Comparison of ENCODE assay signal across 12 cellular contexts in genomic region chr1:65339866-65340483, GRCh38. TPM values are rescaled to one million over a fixed set of nuclear protein-coding genes. Genes with fewer than 3 reads are reported as not detected.
A peak's percentile ranks its signal among the peaks of the same experiment; 100 is the strongest.
DNase-seq lines count a peak whose midpoint lies in the region; ATAC-seq, FAIRE-seq and TF ChIP-seq lines count a peak whose summit lies in the region.
"Had no signal": no experiment of that assay in that cellular context is flagged by ENCODE, and none has a peak within 500 bp of the region (broad histone marks: within the 10 kb centered on the region; RNA-seq: fewer than 3 reads in every experiment).

No MANE protein-coding gene starts in this region.

- H3K9me3 Mint-ChIP-seq in endothelial cell (ENCODE audit: unreplicated experiment) (no peaks in the 10 kb centered on the region), GM23338 (no peaks in the 10 kb centered on the region)

- H3K27me3 ChIP-seq in HepG2 (ENCODE audit: control insufficient read depth in 1 of 2, insufficient read depth in 2 of 2, low read length in 2 of 2) (no peaks in the 10 kb centered on the region), right lobe of liver (no peaks in the 10 kb centered on the region), fibroblast of lung (ENCODE audit: control insufficient read depth, insufficient read depth, low read length) (no peaks in the 10 kb centered on the region), GM23338 (ENCODE audit: insufficient read depth) (no peaks in the 10 kb centered on the region)
- H3K27me3 ChIP-seq: gastroesophageal sphincter had no signal

- BruUV-seq in HepG2 (replicated peaks; lab: Mats Ljungman, UMichigan) = no TSS peak

- H3K27ac Mint-ChIP-seq in endothelial cell (ENCODE audit: unreplicated experiment) (no peak overlapping the region), GM23338 (no peak overlapping the region)

- H3K4me3 Mint-ChIP-seq in endothelial cell (ENCODE audit: unreplicated experiment) (no peak overlapping the region), GM23338 (no peak overlapping the region)

- no peak for TF ChIP-seq EP300 in HepG2 (IDR thresholded peaks at IDR 0.05; ENCODE audit: low read depth in 2 of 2, low read length in 2 of 2)
- no peak for TF ChIP-seq EP300 in HepG2 (CRISPR knock-in tag; IDR thresholded peaks at IDR 0.05; ENCODE audit: borderline replicate concordance)

- H4K20me1 ChIP-seq in HepG2 (ENCODE audit: insufficient read depth, low read length) = no peaks in the 10 kb centered on the region
- H4K20me1 ChIP-seq in fibroblast of lung (ENCODE audit: control insufficient read depth, extremely low read depth, insufficient read depth, low read length) = no peaks in the 10 kb centered on the region
- H4K20me1 ChIP-seq in GM23338 (replicated peaks; ENCODE audit: insufficient read depth) = no peaks in the 10 kb centered on the region

- H3K36me3 Mint-ChIP-seq in endothelial cell (ENCODE audit: low read depth, unreplicated experiment) = no peaks in the 10 kb centered on the region
- H3K36me3 Mint-ChIP-seq in GM23338 (ENCODE audit: low read depth) = no peaks in the 10 kb centered on the region

- no peak for TF ChIP-seq RAD21 in HepG2 (CRISPR knock-in tag; IDR thresholded peaks at IDR 0.05)

- no peak overlapping the region for H3K9ac ChIP-seq in HepG2 (ENCODE audit: insufficient read depth, low read depth, low read length)
- no peak overlapping the region for H3K9ac ChIP-seq in fibroblast of lung (ENCODE audit: insufficient read depth, low read length)

- no peaks in the 10 kb centered on the region for H3F3A ChIP-seq in GM23338 (replicated peaks; ENCODE audit: low read depth)

- H3K27ac ChIP-seq in HepG2 (ENCODE audit: extremely low read length, insufficient read depth, low read length) (no peak overlapping the region), right lobe of liver (no peak overlapping the region), fibroblast of lung (ENCODE audit: insufficient read depth, low read length) (no peak overlapping the region), GM23338 (ENCODE audit: low read depth) (no peak overlapping the region)
- H3K27ac ChIP-seq: gastroesophageal sphincter had no signal

- no peaks in the 10 kb centered on the region for H3K4me1 Mint-ChIP-seq in endothelial cell (ENCODE audit: unreplicated experiment)
- no peaks in the 10 kb centered on the region; the same call in 2 of the 3 replicates for H3K4me1 Mint-ChIP-seq in GM23338

- WGBS in HepG2 (ENCODE audit: low lambda C conversion rate) = 33% methylated on average over 3 of the region's 3 CpGs
- WGBS in right lobe of liver (ENCODE audit: insufficient coverage, low coverage, low lambda C conversion rate, missing lambda C conversion rate) = no CpG with 5 or more reads among the region's 3 CpGs

- H3K9me3 ChIP-seq in HepG2 (ENCODE audit: low read length) (no peaks in the 10 kb centered on the region), right lobe of liver (no peaks in the 10 kb centered on the region), fibroblast of lung (ENCODE audit: control insufficient read depth, insufficient read depth, low read depth, low read length) (no peaks in the 10 kb centered on the region)
- H3K9me3 ChIP-seq: gastroesophageal sphincter had no signal

- no peak for TF ChIP-seq POLR2A in HepG2 (IDR thresholded peaks at IDR 0.05; ENCODE audit: insufficient read depth in 1 of 2, low read depth in 2 of 2, low read length in 2 of 2)
- no peak for TF ChIP-seq POLR2A in right lobe of liver (IDR thresholded peaks at IDR 0.05)

- no peaks in the 10 kb centered on the region for H3K79me2 ChIP-seq in HepG2 (ENCODE audit: insufficient read depth, low read length)
- no peaks in the 10 kb centered on the region for H3K79me2 ChIP-seq in fibroblast of lung (ENCODE audit: control insufficient read depth, insufficient read depth, low read length)
- H3K79me2 ChIP-seq in GM23338 (replicated peaks; ENCODE audit: insufficient read depth) = no peaks in the 10 kb centered on the region

- H3K4me2 ChIP-seq in HepG2 (ENCODE audit: low read depth, low read length) (no peak overlapping the region), fibroblast of lung (ENCODE audit: extremely low read depth, insufficient read depth, low read length) (no peak overlapping the region), GM23338 (no peak overlapping the region)

- intact Hi-C loops in HepG2 (cut with micrococcal nuclease; ENCODE audit: unreplicated experiment) = no loop called here
- intact Hi-C loops in right lobe of liver (cut with DNase I) = no loop called here

- TF ChIP-seq CTCF in HepG2 (CRISPR knock-in tag; IDR thresholded peaks at IDR 0.05) (no peak), right lobe of liver (IDR thresholded peaks at IDR 0.05) (no peak), fibroblast of lung (conservative IDR thresholded peaks at IDR 0.05 in 1 of 2, IDR thresholded peaks at IDR 0.05 in 1 of 2; ENCODE audit: low read depth in 1 of 2, low read length in 2 of 2) (no peak), endothelial cell (IDR thresholded peaks at IDR 0.05; ENCODE audit: unreplicated experiment) (no peak), GM23338 (conservative IDR thresholded peaks at IDR 0.05; ENCODE audit: low read depth in 2 of 2) (no peak)

- DNase-seq in HepG2 (ENCODE audit: low spot score) (peak; percentile 52), right lobe of liver (no peak), SW480 (ENCODE audit: low spot score) (peak; percentile 29), fibroblast of lung (ENCODE audit: low read depth in 2 of 2) (peak; percentile 4 to 20), endothelial cell (ENCODE audit: low spot score) (no peak), NCI-H2171 treated with DMSO at 0.1 percent for 48 hours (lab: John Stamatoyannopoulos, UW) (no peak), GM23338 (ENCODE audit: low spot score) (no peak)
- DNase-seq: activated T-cell treated with anti-CD3 and anti-CD28 coated beads for 4 hours, KG1, NCI-H1694 had no signal

- FAIRE-seq in HepG2 (lab: Jason Lieb, UNC) = no peak

- in situ Hi-C loops in HepG2 (cut with HindIII; ENCODE audit: extremely low pct_ligation_motif_present, low pct_unique_long_range_greater_than_20kb) = no loop called here

- H2AFZ ChIP-seq in HepG2 (ENCODE audit: low read length) (no peak overlapping the region), fibroblast of lung (ENCODE audit: low read length) (no peak overlapping the region), GM23338 (no peak overlapping the region)

- H3K4me1 ChIP-seq in HepG2 (ENCODE audit: insufficient read depth, low read length) = peaks cover 12% of the 10 kb centered on the region
- no peaks in the 10 kb centered on the region for H3K4me1 ChIP-seq in right lobe of liver
- H3K4me1 ChIP-seq in fibroblast of lung (ENCODE audit: control insufficient read depth, extremely low read depth, insufficient read depth, low read length) = no peaks in the 10 kb centered on the region
- H3K4me1 ChIP-seq in GM23338 (ENCODE audit: insufficient read depth) = no peaks in the 10 kb centered on the region
- H3K4me1 ChIP-seq: gastroesophageal sphincter had no signal

- no peaks in the 10 kb centered on the region for H3K9me2 ChIP-seq in GM23338 (ENCODE audit: insufficient read depth)

- H3K4me3 ChIP-seq in HepG2 (replicated peaks in 1 of 3; ENCODE audit: insufficient read depth in 1 of 3, low read depth in 2 of 3, low read length in 3 of 3) (no peak overlapping the region), right lobe of liver (no peak overlapping the region), fibroblast of lung (replicated peaks in 1 of 4; ENCODE audit: control extremely low read depth in 1 of 4, insufficient read depth in 1 of 4, low read depth in 3 of 4, low read length in 4 of 4) (no peak overlapping the region), GM23338 (no peak overlapping the region)
- H3K4me3 ChIP-seq: gastroesophageal sphincter had no signal

- H3K27me3 Mint-ChIP-seq in endothelial cell (ENCODE audit: unreplicated experiment) = no peaks in the 10 kb centered on the region
- H3K27me3 Mint-ChIP-seq in GM23338 (ENCODE audit: insufficient read depth, low read depth, poor library complexity) = no peaks in the 10 kb centered on the region

- H3K36me3 ChIP-seq in HepG2 (replicated peaks in 1 of 2; ENCODE audit: control insufficient read depth in 1 of 2, insufficient read depth in 2 of 2, low read length in 2 of 2) (no peaks in the 10 kb centered on the region), right lobe of liver (no peaks in the 10 kb centered on the region), fibroblast of lung (ENCODE audit: control insufficient read depth, insufficient read depth, low read length) (no peaks in the 10 kb centered on the region), GM23338 (ENCODE audit: insufficient read depth) (no peaks in the 10 kb centered on the region)
- H3K36me3 ChIP-seq: gastroesophageal sphincter had no signal

- POLR2A ChIA-PET in HepG2 (lab: Yijun Ruan, JAX) = interaction anchor here (1.2 kb wide), 1 partner anchor 79 kb away, joined by 3 read pairs; no protein-coding TSS in a partner anchor

- CTCF ChIA-PET in HepG2 (lab: Yijun Ruan, JAX; ENCODE audit: low intra/inter-chr PET ratio, low total read pairs) = no interaction called here

- ATAC-seq in HepG2 (peak; percentile 49), right lobe of liver (no peak), HG03135 (IDR thresholded peaks at IDR 0.05; ENCODE audit: unreplicated experiment) (no peak), GM23338 (no peak)
- ATAC-seq: gastroesophageal sphincter had no signal

RNA-seq across cellular contexts. Expression of gene DNAJC6, which starts 30.6 kb away (rescaled TPM):
- 0.80 and 1.0 TPM in 2 replicates for total RNA-seq in HepG2 (2016; rRNA removed; fragmentation: Illumina TruSeq; extraction: Trizol)
- total RNA-seq in HepG2 (2016; cell fraction: cytosol; rRNA removed; fragmentation: Illumina TruSeq; extraction: Trizol; ENCODE audit: low read depth) = 4.0 and 4.8 TPM in 2 replicates
- 0.85 and 1.1 TPM in 2 replicates for total RNA-seq in HepG2 (2016; cell fraction: insoluble cytoplasmic fraction; rRNA removed; fragmentation: Illumina TruSeq; extraction: Trizol)
- total RNA-seq in HepG2 (2016; cell fraction: membrane; rRNA removed; fragmentation: Illumina TruSeq; extraction: Trizol) = 0.76 and 0.93 TPM in 2 replicates
- 1.1 and 2.3 TPM in 2 replicates for total RNA-seq in HepG2 (2016; cell fraction: nucleus; rRNA removed; fragmentation: Illumina TruSeq; extraction: Trizol)
- polyA plus RNA-seq in HepG2 (2011; rRNA removed) = 1.6 and 1.7 TPM in 2 replicates
- 0.83 and 1.2 TPM in 2 replicates for polyA plus RNA-seq in HepG2 (2011; cell fraction: cytosol; rRNA removed)
- polyA plus RNA-seq in HepG2 (2011; cell fraction: nucleus; rRNA removed) = 1.6 TPM in 2 replicates
- 1.7 and 1.9 TPM in 2 replicates for polyA plus RNA-seq in HepG2 (2012)
- 0.08 and 0.09 TPM in 2 replicates for polyA plus RNA-seq in HepG2 (2016; cell fraction: cytosol; fragmentation: Illumina TruSeq; extraction: Trizol; ENCODE audit: low read depth)
- polyA plus RNA-seq in HepG2 (2016; cell fraction: insoluble cytoplasmic fraction; fragmentation: Illumina TruSeq; extraction: Trizol; ENCODE audit: low read depth) = 0.67 and 0.83 TPM in 2 replicates
- polyA plus RNA-seq in HepG2 (2016; cell fraction: membrane; fragmentation: Illumina TruSeq; extraction: Trizol; ENCODE audit: low read depth) = 0.14 and 0.23 TPM in 2 replicates
- polyA plus RNA-seq in HepG2 (2016; cell fraction: nucleus; fragmentation: Illumina TruSeq; extraction: Trizol; ENCODE audit: insufficient read depth, low read depth) = 0.53 and 0.74 TPM in 2 replicates
- polyA minus RNA-seq in HepG2 (2011; rRNA and poly(A)+ RNA removed; ENCODE audit: low replicate concordance) = 3.0 and 12.8 TPM in 2 replicates
- polyA minus RNA-seq in HepG2 (2011; cell fraction: cytosol; rRNA and poly(A)+ RNA removed) = 1.3 and 3.2 TPM in 2 replicates
- 4.9 and 6.8 TPM in 2 replicates for polyA minus RNA-seq in HepG2 (2011; cell fraction: nucleus; rRNA and poly(A)+ RNA removed)
- total RNA-seq in right lobe of liver = 1 to 10 TPM in 3 of 6 experiments, under 1 TPM in 3; 0.46 to 2.9 (median 1.2) TPM
- total RNA-seq in fibroblast of lung = under 0.01 and 0.33 TPM in 2 replicates
- 0.14 and 0.98 TPM in 2 replicates for polyA plus RNA-seq in fibroblast of lung
- polyA plus RNA-seq in fibroblast of lung (2012) = 0.07 and 0.28 TPM in 2 replicates
- polyA minus RNA-seq in fibroblast of lung (ENCODE audit: low replicate concordance) = 0.30 and 1.4 TPM in 2 replicates
- 3.5 TPM for total RNA-seq in endothelial cell (ENCODE audit: unreplicated experiment)
- 4.6 and 7.4 TPM in 2 replicates for total RNA-seq in GM23338 (2014; rRNA removed; shearing (Covaris generic))
- polyA plus RNA-seq in GM23338 (2016; fragmentation: Nextera tagmentation; extraction: Ambion mirVana) = 1.6 and 2.4 TPM in 2 replicates

Comparison
In these comparisons a context has a peak if more than half of its experiments do, and no peak if none do; other contexts are left out.
1. DNase-seq: peak in HepG2 (single experiment), SW480 (single experiment) and fibroblast of lung (2 of 2); none in right lobe of liver (0 of 3), endothelial cell (single experiment), NCI-H2171 treated with DMSO at 0.1 percent for 48 hours (single experiment) and GM23338 (single experiment).